15 cellular contexts compared by ENCODE assay signal in genomic region chr17:17394494-17394893, GRCh38.
DNase-seq lines count a peak whose midpoint lies in the region; ATAC-seq and TF ChIP-seq lines count a peak whose summit lies in the region.
"Had no signal": no experiment of that assay in that cellular context is flagged by ENCODE, and none has a peak within 500 bp of the region (broad histone marks: within the 10 kb centered on the region; RNA-seq: fewer than 3 reads in every experiment).

No MANE protein-coding gene starts in this region.

- H4K91ac ChIP-seq in mesenchymal stem cell (ENCODE audit: low read length) = no peak overlapping the region

- H3K14ac ChIP-seq in mesenchymal stem cell (ENCODE audit: low read length in 2 of 2) = no peak overlapping the region

- no peak overlapping the region for H3K18ac ChIP-seq in mesenchymal stem cell (ENCODE audit: low read depth in 1 of 2, low read length in 2 of 2)

- intact Hi-C loops in Right ventricle myocardium inferior (cut with DNase I) (no loop called here), left cardiac atrium (cut with DNase I) (no loop called here), spleen (cut with DNase I; ENCODE audit: low total_unique reads) (no loop called here)

- H3K23ac ChIP-seq in mesenchymal stem cell (ENCODE audit: low read length in 2 of 2) = no peak overlapping the region

- no peak for TF ChIP-seq POLR2A in spleen (IDR thresholded peaks at IDR 0.05)

- no peak overlapping the region for H2BK5ac ChIP-seq in mesenchymal stem cell (ENCODE audit: low read depth, low read length, poor library complexity, severe bottlenecking)

- DNase-seq in Right ventricle myocardium inferior (ENCODE audit: missing footprints) (peak; percentile 37), left cardiac atrium (no peak), mesenchymal stem cell (no peak), spleen (peak; percentile 51), GM20000 (ENCODE audit: low spot score) (no peak)
- DNase-seq: 8988T; Calu3; CD8-positive, alpha-beta T cell; DMS79 treated with DMSO at 0.1 percent for 48 hours; EL; HCEC 1CT had no signal

- no peak overlapping the region for H3K4me3 ChIP-seq in mesenchymal stem cell (ENCODE audit: insufficient read depth in 1 of 2, low read depth in 1 of 2, low read length in 2 of 2)
- H3K4me3 ChIP-seq in spleen = no peak overlapping the region
- H3K4me3 ChIP-seq: BLaER1, GM23338 had no signal

- H3K36me3 ChIP-seq in mesenchymal stem cell (ENCODE audit: control insufficient read depth in 1 of 2, insufficient read depth in 2 of 2, low read depth in 1 of 2, low read length in 2 of 2) (no peaks in the 10 kb centered on the region), spleen (no peaks in the 10 kb centered on the region)

- H2BK120ac ChIP-seq in mesenchymal stem cell (ENCODE audit: low read depth, low read length) = no peak overlapping the region

- peaks cover 0 to 19% of the 10 kb centered on the region in 2 experiments for H3K27me3 ChIP-seq in mesenchymal stem cell (ENCODE audit: control insufficient read depth in 1 of 2, insufficient read depth in 1 of 2, low read length in 2 of 2)
- no peaks in the 10 kb centered on the region for H3K27me3 ChIP-seq in spleen (replicated peaks in 1 of 7)
- H3K27me3 ChIP-seq: BLaER1 had no signal

- no peaks in the 10 kb centered on the region for H3K79me1 ChIP-seq in mesenchymal stem cell (replicated peaks; ENCODE audit: low read length, poor library complexity, severe bottlenecking)

- no peak for TF ChIP-seq CTCF in spleen (IDR thresholded peaks at IDR 0.05 in 8 of 11, conservative IDR thresholded peaks at IDR 0.05 in 3 of 11)
- no peak for TF ChIP-seq CTCF in GM20000 (IDR thresholded peaks at IDR 0.05; ENCODE audit: extremely low read depth, missing control alignments)

- H3K4me1 ChIP-seq in mesenchymal stem cell (ENCODE audit: control insufficient read depth, insufficient read depth, low read depth, low read length) (no peaks in the 10 kb centered on the region), spleen (peaks cover 0 to 33% (median 9%) of the 10 kb centered on the region in 6 donors)

- ATAC-seq in Right ventricle myocardium inferior (no peak), left cardiac atrium (no peak), GM21360 (IDR thresholded peaks at IDR 0.05; ENCODE audit: unreplicated experiment) (no peak), GM18517 (IDR thresholded peaks at IDR 0.05; ENCODE audit: unreplicated experiment) (no peak)
- ATAC-seq: CD8-positive, alpha-beta T cell; GM23338 had no signal

- no peak overlapping the region for H2AK5ac ChIP-seq in mesenchymal stem cell (ENCODE audit: low read length, severe bottlenecking)

- WGBS in mesenchymal stem cell = 91% methylated on average over 9 of the region's 9 CpGs
- WGBS in spleen, 5 donors = 76 to 94% (median 84%) methylated on average over 9 of the region's 9 CpGs

- no peak overlapping the region for H2AFZ ChIP-seq in mesenchymal stem cell (ENCODE audit: low read depth, low read length)
- H2AFZ ChIP-seq: GM23338 had no signal

- no peak overlapping the region for H4K8ac ChIP-seq in mesenchymal stem cell (ENCODE audit: low read length)

- no peak overlapping the region for H3K4me2 ChIP-seq in mesenchymal stem cell (ENCODE audit: low read length, poor library complexity, severe bottlenecking)
- H3K4me2 ChIP-seq: BLaER1, GM23338 had no signal

- no peak overlapping the region for H3K4ac ChIP-seq in mesenchymal stem cell (ENCODE audit: low read depth in 1 of 2, low read length in 2 of 2)

- H2BK12ac ChIP-seq in mesenchymal stem cell (ENCODE audit: low read length in 2 of 2) = no peak overlapping the region

- H3K9me3 ChIP-seq in mesenchymal stem cell (ENCODE audit: control insufficient read depth, low read length) = no peaks in the 10 kb centered on the region
- H3K9me3 ChIP-seq in spleen = no peaks in the 10 kb centered on the region

- H3K9ac ChIP-seq in mesenchymal stem cell (ENCODE audit: low read length) = no peak overlapping the region
- H3K9ac ChIP-seq: BLaER1 had no signal

- peak overlapping the region; percentile 30 for H2BK15ac ChIP-seq in mesenchymal stem cell (ENCODE audit: low read depth, poor library complexity, severe bottlenecking)

- H3K27ac ChIP-seq in mesenchymal stem cell (ENCODE audit: low read length, poor library complexity, severe bottlenecking) (no peak overlapping the region), spleen (no peak overlapping the region)
- H3K27ac ChIP-seq: BLaER1 had no signal

Comparison
In these comparisons a context has a peak if more than half of its experiments do, and no peak if none do; other contexts are left out.
1. DNase-seq: peak in Right ventricle myocardium inferior (single experiment) and spleen (single experiment); none in left cardiac atrium (single experiment), mesenchymal stem cell (single experiment) and GM20000 (single experiment).